ENCODE assay signal across 26 cellular contexts in genomic region chr1:89815040-89815439, GRCh38.
"Had no signal": no experiment of that assay in that cellular context is flagged by ENCODE, and none has a peak within 500 bp of the region (broad histone marks: within the 10 kb centered on the region; RNA-seq: fewer than 3 reads in every experiment).

No MANE protein-coding gene starts in this region.

- ATAC-seq: natural killer cell had no signal

- H3K9me3 Mint-ChIP-seq: brain, endodermal cell, natural killer cell, neural progenitor cell had no signal

- H3K4me3 Mint-ChIP-seq: activated naive CD8-positive, alpha-beta T cell; brain; endodermal cell; natural killer cell; neural progenitor cell had no signal

- H3K4me3 ChIP-seq: esophagus muscularis mucosa, heart right ventricle, neural progenitor cell, right atrium auricular region, smooth muscle cell, tibial nerve had no signal

- H3K27ac ChIP-seq: esophagus muscularis mucosa, heart right ventricle, neural progenitor cell, right atrium auricular region, tibial nerve, VCaP had no signal

- H3K4me2 ChIP-seq: neural progenitor cell, smooth muscle cell had no signal

- H3K9ac ChIP-seq: neural progenitor cell had no signal

- H3K36me3 Mint-ChIP-seq: activated naive CD8-positive, alpha-beta T cell; brain; natural killer cell; neural progenitor cell had no signal

- FAIRE-seq: TTC549 had no signal

- DNase-seq: activated CD4-positive, alpha-beta T cell treated with anti-CD3 and anti-CD28 coated beads for 4 hours; activated CD4-positive, alpha-beta T cell treated with anti-CD3 and anti-CD28 coated beads, Interleukin-2, amount 50 U/mL, for 4 hours; activated CD8-positive, alpha-beta memory T cell treated with anti-CD3 and anti-CD28 coated beads for 24 hours; activated effector memory CD4-positive, alpha-beta T cell treated with Interleukin-2 at 50 U/mL for 16 hours; activated naive CD4-positive, alpha-beta T cell treated with Interleukin-2 at 50 U/mL for 16 hours; anterior cingulate cortex; cortex of kidney; endodermal cell; foreskin melanocyte; heart right ventricle; midbrain; natural killer cell; stimulated activated CD4-positive, alpha-beta T cell treated with anti-CD3 and anti-CD28 coated beads, Interleukin-1b, Interleukin-23, amount 100 ng/mL, for 48 hours; stimulated activated CD4-positive, alpha-beta T cell treated with anti-CD3 and anti-CD28 coated beads, Interleukin-4, amount 100 ng/mL, for 4 hours; stimulated activated CD8-positive, alpha-beta memory T cell treated with anti-CD3 and anti-CD28 coated beads, Interleukin-4, amount 100 ng/mL, for 48 hours; stimulated activated naive CD4-positive, alpha-beta T cell treated with Interleukin-2 at 50 U/mL for 16 hours; T-helper 9 cell had no signal

- H3K9me3 ChIP-seq: esophagus muscularis mucosa, heart right ventricle, right atrium auricular region, tibial nerve had no signal

- H2AFZ ChIP-seq: neural progenitor cell had no signal

- H3K27me3 ChIP-seq: esophagus muscularis mucosa, heart right ventricle, right atrium auricular region, tibial nerve had no signal

- H3K36me3 ChIP-seq: esophagus muscularis mucosa, heart right ventricle, neural progenitor cell, right atrium auricular region, tibial nerve had no signal

- H3K27ac Mint-ChIP-seq: activated naive CD8-positive, alpha-beta T cell; brain; endodermal cell; natural killer cell; neural progenitor cell had no signal
